In genomic region chr6:17741507-17741906, GRCh38 we compare ENCODE assay signal across 29 cellular contexts. TPM values are rescaled to one million over a fixed set of nuclear protein-coding genes. Genes with fewer than 3 reads are reported as not detected.
A peak's percentile ranks its signal among the peaks of the same experiment; 100 is the strongest.
DNase-seq lines count a peak whose midpoint lies in the region; ATAC-seq, FAIRE-seq and TF ChIP-seq lines count a peak whose summit lies in the region.
"Had no signal": no experiment of that assay in that cellular context is flagged by ENCODE, and none has a peak within 500 bp of the region (broad histone marks: within the 10 kb centered on the region; RNA-seq: fewer than 3 reads in every experiment).

No MANE protein-coding gene starts in this region.

- no peaks in the 10 kb centered on the region for H3K4me1 ChIP-seq in H1 (replicated peaks in 1 of 4; ENCODE audit: control insufficient read depth in 3 of 4, insufficient read depth in 4 of 4, low read length in 3 of 4)
- peaks cover 0 to 1% of the 10 kb centered on the region in 2 donors for H3K4me1 ChIP-seq in neuronal stem cell (ENCODE audit: control insufficient read depth in 2 of 2, insufficient read depth in 1 of 2, low read depth in 1 of 2, low read length in 2 of 2)
- H3K4me1 ChIP-seq: prostate gland had no signal

- CTCF ChIA-PET in RWPE1 (lab: Yijun Ruan, JAX): no interaction called here
- CTCF ChIA-PET in H1 (lab: Charles Lee; ENCODE audit: partially characterized antibody): interaction anchor here (1.1 to 2.2 kb wide), 2 partner anchors 11 to 561 kb away, joined by 4 to 8 read pairs; no protein-coding TSS in a partner anchor

- H3K18ac ChIP-seq in H1 (ENCODE audit: extremely low read depth, low read length) (no peak overlapping the region), neuronal stem cell (ENCODE audit: low read length) (peak overlapping the region; percentile 71)

- H3K4me3 ChIP-seq in H1 (ENCODE audit: extremely low read depth in 1 of 4, insufficient read depth in 2 of 4, low read depth in 3 of 4, low read length in 4 of 4) (no peak overlapping the region), neuronal stem cell (ENCODE audit: low read length in 2 of 2) (no peak overlapping the region)
- H3K4me3 ChIP-seq: GM23248, heart right ventricle, prostate gland, suprapubic skin had no signal

- H2BK120ac ChIP-seq in H1 (replicated peaks; ENCODE audit: low read depth, low read length) (no peak overlapping the region), neuronal stem cell (ENCODE audit: low read depth, low read length) (no peak overlapping the region)

- 84% methylated on average over 8 of the region's 8 CpGs; no CpG with 5 or more reads in 1 of the 2 experiments for WGBS in H1 (ENCODE audit: extremely low coverage in 1 of 2, insufficient coverage in 1 of 2, insufficient read length in 1 of 2, insufficient replicate concordance in 2 of 2, low coverage in 1 of 2, low lambda C conversion rate in 2 of 2, missing lambda C conversion rate in 1 of 2), 2 experiments
- no CpG with 5 or more reads among the region's 8 CpGs for WGBS in neuronal stem cell (ENCODE audit: extremely low coverage in 2 of 2, insufficient read length in 2 of 2, insufficient replicate concordance in 1 of 2), 2 donors

- peaks cover 6 to 12% of the 10 kb centered on the region in 2 donors for H3K4me1 Mint-ChIP-seq in stimulated activated naive B cell treated with anti-CD40 and anti-IgM and Interleukin-4, amounts not matched to agents 10 μg/mL and 1 μg/mL and 100 μg/mL, for 72 hours
- H3K4me1 Mint-ChIP-seq: activated T-helper 17 cell treated with anti-CD3 and anti-CD28 coated beads, Interleukin-2, amount 50 U/mL, for 72 hours; central memory CD8-positive, alpha-beta T cell had no signal

- H3K27ac ChIP-seq in RWPE1 (peak overlapping the region; percentile 68), H1 (ENCODE audit: low read depth, low read length) (no peak overlapping the region), neuronal stem cell (replicated peaks; ENCODE audit: low read length) (no peak overlapping the region)
- H3K27ac ChIP-seq: GM23248, heart right ventricle, neutrophil, prostate gland, suprapubic skin had no signal

- H3K9ac ChIP-seq in H1 (replicated peaks in 1 of 4; ENCODE audit: extremely low read depth in 1 of 4, low read depth in 3 of 4, low read length in 3 of 4) (no peak overlapping the region), neuronal stem cell (ENCODE audit: low read depth, low read length, poor library complexity) (no peak overlapping the region)
- H3K9ac ChIP-seq: GM23248 had no signal

- no peak overlapping the region for H3K4me3 Mint-ChIP-seq in stimulated activated naive B cell treated with anti-CD40 and anti-IgM and Interleukin-4, amounts not matched to agents 10 μg/mL and 1 μg/mL and 100 μg/mL, for 72 hours
- H3K4me3 Mint-ChIP-seq: activated naive CD8-positive, alpha-beta T cell; activated T-helper 17 cell treated with anti-CD3 and anti-CD28 coated beads, Interleukin-2, amount 50 U/mL, for 72 hours; central memory CD8-positive, alpha-beta T cell had no signal

- POLR2A ChIA-PET in RWPE1 (lab: Yijun Ruan, JAX; ENCODE audit: low non-redundant PET): no interaction called here
- POLR2A ChIA-PET in H1 (lab: Charles Lee; ENCODE audit: partially characterized antibody): interaction anchor here (2.2 to 2.7 kb wide), 2 partner anchors 9 to 11 kb away, joined by 5 to 7 read pairs; no protein-coding TSS in a partner anchor

- no peak for TF ChIP-seq RAD21 in H1 (IDR thresholded peaks at IDR 0.05 in 1 of 2, conservative IDR thresholded peaks at IDR 0.05 in 1 of 2; ENCODE audit: low read depth in 2 of 2, low read length in 2 of 2)

- peaks cover 2 to 7% of the 10 kb centered on the region in 2 donors for H3K36me3 Mint-ChIP-seq in stimulated activated naive B cell treated with anti-CD40 and anti-IgM and Interleukin-4, amounts not matched to agents 10 μg/mL and 1 μg/mL and 100 μg/mL, for 72 hours

- H4K20me1 ChIP-seq in H1 (replicated peaks in 1 of 2; ENCODE audit: control insufficient read depth in 1 of 2, insufficient read depth in 2 of 2, low read length in 2 of 2): no peaks in the 10 kb centered on the region

- H2BK20ac ChIP-seq in H1 (ENCODE audit: low read length): no peak overlapping the region

- no peak overlapping the region for H3K56ac ChIP-seq in H1 (replicated peaks; ENCODE audit: insufficient read length, low read depth, low read length)

- no peak overlapping the region for H4K8ac ChIP-seq in H1 (ENCODE audit: extremely low read depth, insufficient read depth, low read length)
- H4K8ac ChIP-seq in neuronal stem cell (ENCODE audit: low read depth, low read length): no peak overlapping the region

- H3K27me3 Mint-ChIP-seq in stimulated activated naive B cell treated with anti-CD40 and anti-IgM and Interleukin-4, amounts not matched to agents 10 μg/mL and 1 μg/mL and 100 μg/mL, for 72 hours: no peaks in the 10 kb centered on the region
- H3K27me3 Mint-ChIP-seq: activated T-helper 17 cell treated with anti-CD3 and anti-CD28 coated beads, Interleukin-2, amount 50 U/mL, for 72 hours had no signal

- no peak for ATAC-seq in stimulated activated naive B cell treated with anti-CD40 and anti-IgM and Interleukin-4, amounts not matched to agents 10 μg/mL and 1 μg/mL and 100 μg/mL, for 72 hours (replicated peaks)
- ATAC-seq: activated T-helper 17 cell treated with anti-CD3 and anti-CD28 coated beads, Interleukin-2, amount 50 U/mL, for 72 hours; left cardiac atrium had no signal

- peaks cover 15 to 17% of the 10 kb centered on the region in 2 donors for H3K9me3 Mint-ChIP-seq in stimulated activated naive B cell treated with anti-CD40 and anti-IgM and Interleukin-4, amounts not matched to agents 10 μg/mL and 1 μg/mL and 100 μg/mL, for 72 hours

- no peaks in the 10 kb centered on the region for H3K23me2 ChIP-seq in H1 (ENCODE audit: low read depth, low read length)

- H3K4me2 ChIP-seq in H1 (ENCODE audit: insufficient read depth in 1 of 2, low read depth in 2 of 2, low read length in 2 of 2) (no peak overlapping the region), neuronal stem cell (ENCODE audit: insufficient read depth, low read length, poor library complexity, severe bottlenecking) (no peak overlapping the region)

- no peaks in the 10 kb centered on the region for H3K27me3 ChIP-seq in H1 (replicated peaks in 1 of 4; ENCODE audit: control insufficient read depth in 3 of 4, extremely low read depth in 1 of 4, insufficient read depth in 3 of 4, low read length in 3 of 4)
- no peaks in the 10 kb centered on the region for H3K27me3 ChIP-seq in neuronal stem cell (ENCODE audit: control insufficient read depth in 3 of 3, insufficient read depth in 3 of 3, low read depth in 1 of 3, low read length in 3 of 3)
- H3K27me3 ChIP-seq: heart right ventricle, neutrophil, suprapubic skin had no signal

- no peak for TF ChIP-seq EP300 in H1 (IDR thresholded peaks at IDR 0.05; ENCODE audit: borderline replicate concordance in 1 of 2, low read depth in 2 of 2, low read length in 2 of 2)

- H2BK15ac ChIP-seq in H1 (ENCODE audit: low read length): no peak overlapping the region; the same call in 1 of the 2 replicates
- H2BK15ac ChIP-seq in neuronal stem cell (ENCODE audit: low read length): no peak overlapping the region

- no peak overlapping the region for H3K4ac ChIP-seq in H1 (replicated peaks; ENCODE audit: insufficient read length, low read depth, low read length)
- no peak overlapping the region for H3K4ac ChIP-seq in neuronal stem cell (ENCODE audit: low read length)

- in situ Hi-C loops in GM13977 (cut with MboI; ENCODE audit: low pct_unique_long_range_greater_than_20kb, low sequenced_read_pairs, unreplicated experiment): no loop called here

- H3K14ac ChIP-seq in H1 (ENCODE audit: insufficient read length) (no peak overlapping the region), neuronal stem cell (ENCODE audit: low read length) (no peak overlapping the region)

- no peak overlapping the region for H2BK5ac ChIP-seq in H1 (ENCODE audit: low read depth, low read length)
- H2BK5ac ChIP-seq in neuronal stem cell (ENCODE audit: low read length): peak overlapping the region; percentile 66

- H3K9me3 ChIP-seq in H1 (ENCODE audit: insufficient read depth in 2 of 2, low read depth in 1 of 2, low read length in 1 of 2): peaks cover 4 to 10% of the 10 kb centered on the region in 2 experiments; a peak in 1 of 4 replicates
- H3K9me3 ChIP-seq in neuronal stem cell (replicated peaks in 1 of 2; ENCODE audit: control insufficient read depth in 2 of 2, insufficient read depth in 1 of 2, low read depth in 1 of 2, low read length in 2 of 2): no peaks in the 10 kb centered on the region
- H3K9me3 ChIP-seq: prostate gland had no signal

- no peak for TF ChIP-seq POLR2A in H1 (IDR thresholded peaks at IDR 0.05; ENCODE audit: control extremely low read depth in 1 of 2, low read depth in 2 of 2, low read length in 2 of 2)

- H3K79me1 ChIP-seq in H1 (ENCODE audit: low read depth, low read length) (no peaks in the 10 kb centered on the region), neuronal stem cell (ENCODE audit: low read depth, low read length) (no peaks in the 10 kb centered on the region)

- H4K91ac ChIP-seq in H1 (replicated peaks; ENCODE audit: insufficient read length, low read length): no peak overlapping the region
- H4K91ac ChIP-seq in neuronal stem cell (ENCODE audit: low read depth, low read length, poor library complexity): peak overlapping the region; percentile 72

- H3K23ac ChIP-seq in H1 (ENCODE audit: insufficient read length): no peak overlapping the region
- H3K23ac ChIP-seq in neuronal stem cell (ENCODE audit: low read depth, low read length, poor library complexity): no peak overlapping the region

- H2AFZ ChIP-seq in H1 (ENCODE audit: low read length) (peak overlapping the region; percentile 81), neuronal stem cell (ENCODE audit: low read length) (peak overlapping the region; percentile 7)
- H2AFZ ChIP-seq: GM23248 had no signal

- H3K36me3 ChIP-seq in H1 (ENCODE audit: control insufficient read depth in 2 of 4, insufficient read depth in 4 of 4, low read length in 3 of 4): no peaks in the 10 kb centered on the region
- H3K36me3 ChIP-seq in neuronal stem cell (replicated peaks in 1 of 2; ENCODE audit: control insufficient read depth in 2 of 2, insufficient read depth in 2 of 2, low read length in 2 of 2): no peaks in the 10 kb centered on the region
- H3K36me3 ChIP-seq: heart right ventricle, neutrophil, prostate gland, suprapubic skin had no signal

- TF ChIP-seq CTCF in RWPE1 (conservative IDR thresholded peaks at IDR 0.05; ENCODE audit: low read depth) (no peak), H1 (IDR thresholded peaks at IDR 0.05; ENCODE audit: control extremely low read depth in 1 of 3, insufficient read depth in 1 of 3, low read depth in 1 of 3, low read length in 3 of 3) (no peak), GM13977 (IDR thresholded peaks at IDR 0.05; ENCODE audit: extremely low read depth, insufficient read depth, missing control alignments) (no peak)

- no peak overlapping the region for H4K5ac ChIP-seq in H1 (ENCODE audit: insufficient read length, low read depth, low read length)

- H3K27ac Mint-ChIP-seq in stimulated activated naive B cell treated with anti-CD40 and anti-IgM and Interleukin-4, amounts not matched to agents 10 μg/mL and 1 μg/mL and 100 μg/mL, for 72 hours: no peak overlapping the region
- H3K27ac Mint-ChIP-seq: activated naive CD8-positive, alpha-beta T cell; activated T-helper 17 cell treated with anti-CD3 and anti-CD28 coated beads, Interleukin-2, amount 50 U/mL, for 72 hours had no signal

- peak overlapping the region; percentile 50; the same call in 1 of the 2 replicates for H2BK12ac ChIP-seq in H1 (ENCODE audit: low read depth, low read length)
- H2BK12ac ChIP-seq in neuronal stem cell (ENCODE audit: low read length): no peak overlapping the region

- no peak for FAIRE-seq in H1 (lab: Jason Lieb, UNC)

- DNase-seq in NCI-H2171 treated with DMSO at 0.1 percent for 48 hours (lab: John Stamatoyannopoulos, UW) (peak; percentile 33), NCI-H2171 (lab: John Stamatoyannopoulos, UW) (no peak), RWPE1 (ENCODE audit: low spot score) (peak; percentile 32), H1 (ENCODE audit: low read depth in 1 of 2, low spot score in 2 of 2) (no peak), neuronal stem cell (ENCODE audit: low spot score) (no peak), GM13977 (ENCODE audit: low spot score) (no peak)
- DNase-seq in activated T-cell treated with anti-CD3 and anti-CD28 coated beads, Interleukin-2, amount 50 U/mL, for 48 hours: no peak
- DNase-seq in stimulated activated naive B cell treated with anti-CD40 and anti-IgM and Interleukin-4, amounts not matched to agents 10 μg/mL and 1 μg/mL and 100 μg/mL, for 72 hours: no peak
- DNase-seq: 8988T; activated CD4-positive, alpha-beta T cell treated with anti-CD3 and anti-CD28 coated beads, Interleukin-2, amount 50 U/mL, for 48 hours; activated CD8-positive, alpha-beta memory T cell treated with anti-CD3 and anti-CD28 coated beads, Interleukin-2, amount 50 U/mL, for 4 hours; aorta; DMS153; GDM1; heart right ventricle; Kasumi-1; left cardiac atrium; NCI-H1092 treated with DMSO at 0.1 percent for 48 hours; NCI-H524 treated with DMSO at 0.1 percent for 48 hours; RPMI8226; stimulated activated CD4-positive, alpha-beta T cell treated with anti-CD3 and anti-CD28 coated beads, Interleukin-2, amount 100 ng/mL, for 24 hours; T-helper 9 cell had no signal

- no peak overlapping the region for H2AK5ac ChIP-seq in H1 (ENCODE audit: low read depth, low read length)
- no peak overlapping the region for H2AK5ac ChIP-seq in neuronal stem cell (ENCODE audit: low read depth, low read length)

- H3K79me2 ChIP-seq in H1 (ENCODE audit: control insufficient read depth in 1 of 2, insufficient read depth in 2 of 2, low read length in 2 of 2): no peaks in the 10 kb centered on the region

RNA-seq across cellular contexts. Expression of gene NUP153, which starts 34.8 kb away (rescaled TPM):
- 84.8 and 86.8 TPM in 2 replicates for total RNA-seq in H1 (2021; fragmentation: NEBNext Ultra II Directional; extraction: Animal tissue kit (Norgen Biotek cat#: 25700))
- 28.0 and 47.0 TPM in 2 replicates for polyA plus RNA-seq in H1 (2011; rRNA removed)
- polyA plus RNA-seq in H1 (2011; cell fraction: cytosol; rRNA removed): 31.8 TPM
- 37.0 TPM for polyA plus RNA-seq in H1 (2011; cell fraction: nucleus; rRNA removed)
- 34.7 to 45.5 TPM (median 40.1 TPM) in 4 replicates for polyA plus RNA-seq in H1 (2012, experiment 1 of 2)
- polyA plus RNA-seq in H1 (2012, experiment 2 of 2): 2.7 TPM
- 38.8 TPM for polyA plus RNA-seq in H1 (2013, experiment 1 of 2)
- 37.9 TPM for polyA plus RNA-seq in H1 (2013, experiment 2 of 2)
- polyA minus RNA-seq in H1 (2011; rRNA and poly(A)+ RNA removed): 74.9 and 108 TPM in 2 replicates
- polyA minus RNA-seq in H1 (2011; cell fraction: cytosol; rRNA and poly(A)+ RNA removed): 37.2 TPM
- polyA minus RNA-seq in H1 (2011; cell fraction: nucleus; rRNA and poly(A)+ RNA removed): 59.9 TPM
- 32.8 TPM for polyA plus RNA-seq in neuronal stem cell (2013, experiment 1 of 2)
- 33.2 TPM for polyA plus RNA-seq in neuronal stem cell (2013, experiment 2 of 2)

Comparison
In these comparisons a context has a peak if more than half of its experiments do, and no peak if none do; other contexts are left out.
1. DNase-seq: peak in NCI-H2171 treated with DMSO at 0.1 percent for 48 hours (single experiment) and RWPE1 (single experiment); none in NCI-H2171 (single experiment), H1 (0 of 2), neuronal stem cell (single experiment), GM13977 (single experiment), activated T-cell treated with anti-CD3 and anti-CD28 coated beads, Interleukin-2, amount 50 U/mL, for 48 hours (0 of 2) and stimulated activated naive B cell treated with anti-CD40 and anti-IgM and Interleukin-4, amounts not matched to agents 10 μg/mL and 1 μg/mL and 100 μg/mL, for 72 hours (single experiment).